ENCODE assay signal across 2 cellular contexts in genomic region chr19:11252665-11253355, GRCh38.
TF ChIP-seq lines count a peak whose summit lies in the region.

No MANE protein-coding gene starts in this region.

TF ChIP-seq in GM23338, 12 proteins besides CTCF, POLR2A, EP300 and RAD21:
- no peak for TF ChIP-seq CREB1 (CRISPR knock-in tag; IDR thresholded peaks at IDR 0.05; ENCODE audit: low read depth)

TF ChIP-seq in endothelial cell of umbilical vein, 7 proteins besides CTCF, POLR2A, EP300 and RAD21:
- TF ChIP-seq EZH2 (IDR thresholded peaks at IDR 0.05; ENCODE audit: borderline replicate concordance, low read depth, low read length, severe bottlenecking) (no peak), POLR2AphosphoS5 (IDR thresholded peaks at IDR 0.05; ENCODE audit: insufficient read depth, low read depth, low read length) (peak; percentile 43)
